Comparison of ENCODE assay signal across 27 cellular contexts in genomic region chr6:129795261-129795660, GRCh38.
DNase-seq lines count a peak whose midpoint lies in the region; ATAC-seq, FAIRE-seq and TF ChIP-seq lines count a peak whose summit lies in the region.
"Had no signal": no experiment of that assay in that cellular context is flagged by ENCODE, and none has a peak within 500 bp of the region (broad histone marks: within the 10 kb centered on the region; RNA-seq: fewer than 3 reads in every experiment).

No MANE protein-coding gene starts in this region.

- H3K4me1 ChIP-seq in right atrium auricular region (no peaks in the 10 kb centered on the region), keratinocyte (ENCODE audit: control insufficient read depth, extremely low read depth, insufficient read depth, low read length) (no peaks in the 10 kb centered on the region)
- H3K4me1 ChIP-seq: esophagus squamous epithelium, parathyroid adenoma, SJCRH30 had no signal

- no peak overlapping the region for H3K9ac ChIP-seq in keratinocyte (ENCODE audit: control insufficient read depth, extremely low read depth, insufficient read depth, low read length)
- H3K9ac ChIP-seq: KMS-11, parathyroid adenoma had no signal

- no peaks in the 10 kb centered on the region for H4K20me1 ChIP-seq in keratinocyte (ENCODE audit: control insufficient read depth, extremely low read depth, insufficient read depth, low read length)

- ATAC-seq in left ventricle myocardium superior, result peak; percentile 28
- ATAC-seq in HG03342 (IDR thresholded peaks at IDR 0.05; ENCODE audit: unreplicated experiment), result no peak
- ATAC-seq: CD8-positive, alpha-beta T cell; naive thymus-derived CD8-positive, alpha-beta T cell had no signal

- FAIRE-seq in keratinocyte (lab: Jason Lieb, UNC), result peak; percentile 97

- H3K9me3 ChIP-seq in right atrium auricular region (no peaks in the 10 kb centered on the region), keratinocyte (ENCODE audit: control insufficient read depth, low read depth, low read length) (no peaks in the 10 kb centered on the region)
- H3K9me3 ChIP-seq: esophagus squamous epithelium had no signal

- H3K27me3 ChIP-seq in right atrium auricular region (no peaks in the 10 kb centered on the region), keratinocyte (ENCODE audit: control insufficient read depth, extremely low read depth, insufficient read depth, low read length) (no peaks in the 10 kb centered on the region)
- H3K27me3 ChIP-seq: SJCRH30 had no signal

- intact Hi-C loops in left ventricle myocardium superior (cut with micrococcal nuclease), result no loop called here

- TF ChIP-seq CTCF in right atrium auricular region (IDR thresholded peaks at IDR 0.05) (no peak), keratinocyte (optimal IDR thresholded peaks at IDR 0.05 in 1 of 3, IDR thresholded peaks at IDR 0.05 in 1 of 3, conservative IDR thresholded peaks at IDR 0.05 in 1 of 3; ENCODE audit: extremely low read depth in 1 of 3, insufficient read depth in 2 of 3, low read length in 3 of 3) (no peak)

- dilution Hi-C loops in keratinocyte (cut with MboI; ENCODE audit: extremely low pct_ligation_motif_present, low sequenced_read_pairs), result no loop called here

- H3K36me3 ChIP-seq in right atrium auricular region (no peaks in the 10 kb centered on the region), keratinocyte (ENCODE audit: control insufficient read depth in 2 of 2, extremely low read depth in 1 of 2, insufficient read depth in 2 of 2, low read length in 2 of 2) (no peaks in the 10 kb centered on the region)
- H3K36me3 ChIP-seq: esophagus squamous epithelium, SJCRH30 had no signal

- H3K4me2 ChIP-seq in keratinocyte (ENCODE audit: control insufficient read depth, extremely low read depth, insufficient read depth, low read depth, low read length), result no peak overlapping the region
- H3K4me2 ChIP-seq: KMS-11 had no signal

- H3K27ac ChIP-seq in right atrium auricular region, result no peak overlapping the region
- H3K27ac ChIP-seq in keratinocyte (ENCODE audit: control insufficient read depth, insufficient read depth, low read length), result no peak overlapping the region
- H3K27ac ChIP-seq: esophagus squamous epithelium, HL-60, KMS-11, parathyroid adenoma, SJCRH30, skin epidermis had no signal

- no peak for DNase-seq in left ventricle myocardium superior
- DNase-seq in right atrium auricular region (ENCODE audit: low spot score), result no peak
- peak; percentile 3 for DNase-seq in SW 1271 (lab: John Stamatoyannopoulos, UW)
- DNase-seq in keratinocyte (ENCODE audit: low read depth, low spot score), result peak; percentile 40
- no peak for DNase-seq in G401 (ENCODE audit: low spot score)
- DNase-seq in activated CD4-positive, CD25-positive, alpha-beta regulatory T cell treated with anti-CD3 and anti-CD28 coated beads, Interleukin-2, amount 50 U/mL, for 72 hours, result no peak
- no peak for DNase-seq in stimulated activated CD4-positive, alpha-beta T cell treated with anti-CD3 and anti-CD28 coated beads, Interleukin-15, amount 100 ng/mL, for 24 hours
- DNase-seq: activated CD4-positive, alpha-beta memory T cell treated with anti-CD3 and anti-CD28 coated beads, Interleukin-2, amount 10 ng/mL, durations not matched to agents 7 days and 5 days; activated naive CD4-positive, alpha-beta T cell treated with Interleukin-2 at 50 U/mL for 16 hours; activated T-cell treated with anti-CD3 and anti-CD28 coated beads, Interleukin-2, amount 50 U/mL, for 1 hour; CD8-positive, alpha-beta T cell; DND-41; esophagus squamous epithelium; head of caudate nucleus; mesenchymal stem cell; naive thymus-derived CD8-positive, alpha-beta T cell; NCI-H1092 treated with DMSO at 0.1 percent for 48 hours; NCI-H2081 treated with DMSO at 0.1 percent for 48 hours; NCI-H524 treated with DMSO at 0.1 percent for 48 hours; stimulated activated CD4-positive, alpha-beta T cell treated with anti-CD3 and anti-CD28 coated beads, Interleukin-4, amount 100 ng/mL, for 1 hour; T-helper 2 cell had no signal

- no peaks in the 10 kb centered on the region for H3K79me2 ChIP-seq in keratinocyte (ENCODE audit: control insufficient read depth, insufficient read depth, low read length)
- H3K79me2 ChIP-seq: parathyroid adenoma had no signal

- no peak overlapping the region for H2AFZ ChIP-seq in keratinocyte (ENCODE audit: control insufficient read depth, low read length)
- H2AFZ ChIP-seq: parathyroid adenoma had no signal

- H3K4me3 ChIP-seq in right atrium auricular region, result no peak overlapping the region
- H3K4me3 ChIP-seq in keratinocyte (ENCODE audit: control insufficient read depth in 2 of 3, extremely low read depth in 1 of 3, insufficient read depth in 2 of 3, low read depth in 1 of 3, low read length in 3 of 3), result no peak overlapping the region
- H3K4me3 ChIP-seq: esophagus squamous epithelium, SJCRH30, skin epidermis had no signal

- H3K9me1 ChIP-seq in keratinocyte (ENCODE audit: control insufficient read depth, extremely low read depth, insufficient read depth, low read length), result no peaks in the 10 kb centered on the region

- in situ Hi-C loops in G401 (cut with HindIII; ENCODE audit: low sequenced_read_pairs), result no loop called here

Comparison
In these comparisons a context has a peak if more than half of its experiments do, and no peak if none do; other contexts are left out.
1. DNase-seq: peak in SW 1271 (2 of 2) and keratinocyte (single experiment); none in left ventricle myocardium superior (single experiment), right atrium auricular region (single experiment), G401 (single experiment), activated CD4-positive, CD25-positive, alpha-beta regulatory T cell treated with anti-CD3 and anti-CD28 coated beads, Interleukin-2, amount 50 U/mL, for 72 hours (single experiment) and stimulated activated CD4-positive, alpha-beta T cell treated with anti-CD3 and anti-CD28 coated beads, Interleukin-15, amount 100 ng/mL, for 24 hours (single experiment).